Comparison of ENCODE assay signal across 1 cellular context in the genomic region with DNA sequence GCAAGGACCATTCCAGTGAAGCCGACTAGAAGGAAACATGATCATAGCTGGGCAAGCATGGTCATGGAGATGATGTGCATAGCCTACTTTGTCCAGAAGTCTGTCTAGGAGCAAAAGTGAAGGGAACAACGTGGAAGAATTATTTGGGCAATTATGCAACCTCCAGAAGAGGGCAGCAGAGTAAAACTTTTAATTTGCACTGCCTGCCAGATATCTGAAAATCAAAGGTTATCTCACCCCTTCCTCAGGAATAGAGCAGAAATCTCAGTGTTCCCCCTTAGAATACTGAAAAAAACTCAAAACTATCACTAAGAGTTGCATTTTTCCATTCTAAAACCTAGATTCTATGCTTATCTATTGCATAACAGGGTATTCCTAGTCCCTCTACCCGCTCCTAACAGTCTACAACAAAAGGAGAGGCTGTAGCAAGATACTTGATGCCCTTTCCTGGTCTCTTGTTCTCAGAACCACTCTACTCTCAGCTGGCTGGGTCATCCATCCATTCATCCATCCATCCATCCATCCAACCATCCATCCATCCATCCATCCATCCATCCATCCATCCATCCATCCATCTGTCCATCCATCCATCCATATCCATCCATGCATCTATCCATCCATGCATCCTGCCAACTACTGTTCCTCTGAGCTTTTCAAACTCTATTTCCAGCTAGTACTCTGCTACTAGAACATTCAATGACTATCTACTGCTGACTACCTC.
TF ChIP-seq lines count a peak whose summit lies in the region.

No MANE protein-coding gene starts in this region.

TF ChIP-seq in SK-N-SH treated with all-trans-retinoic acid at 6 μM for 48 hours, 23 proteins besides CTCF, POLR2A, EP300 and RAD21 (continued from another document):
- TF ChIP-seq, protein P1, sequence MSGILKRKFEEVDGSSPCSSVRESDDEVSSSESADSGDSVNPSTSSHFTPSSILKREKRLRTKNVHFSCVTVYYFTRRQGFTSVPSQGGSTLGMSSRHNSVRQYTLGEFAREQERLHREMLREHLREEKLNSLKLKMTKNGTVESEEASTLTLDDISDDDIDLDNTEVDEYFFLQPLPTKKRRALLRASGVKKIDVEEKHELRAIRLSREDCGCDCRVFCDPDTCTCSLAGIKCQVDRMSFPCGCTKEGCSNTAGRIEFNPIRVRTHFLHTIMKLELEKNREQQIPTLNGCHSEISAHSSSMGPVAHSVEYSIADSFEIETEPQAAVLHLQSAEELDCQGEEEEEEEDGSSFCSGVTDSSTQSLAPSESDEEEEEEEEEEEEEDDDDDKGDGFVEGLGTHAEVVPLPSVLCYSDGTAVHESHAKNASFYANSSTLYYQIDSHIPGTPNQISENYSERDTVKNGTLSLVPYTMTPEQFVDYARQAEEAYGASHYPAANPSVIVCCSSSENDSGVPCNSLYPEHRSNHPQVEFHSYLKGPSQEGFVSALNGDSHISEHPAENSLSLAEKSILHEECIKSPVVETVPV (CRISPR knock-in tag; IDR thresholded peaks at IDR 0.05), result no peak
- TF ChIP-seq BACH2 (CRISPR knock-in tag; IDR thresholded peaks at IDR 0.05; ENCODE audit: borderline replicate concordance) (no peak), OSR1 (CRISPR knock-in tag; IDR thresholded peaks at IDR 0.05) (no peak)
